ENCODE assay signal across 23 cellular contexts in the genomic region with DNA sequence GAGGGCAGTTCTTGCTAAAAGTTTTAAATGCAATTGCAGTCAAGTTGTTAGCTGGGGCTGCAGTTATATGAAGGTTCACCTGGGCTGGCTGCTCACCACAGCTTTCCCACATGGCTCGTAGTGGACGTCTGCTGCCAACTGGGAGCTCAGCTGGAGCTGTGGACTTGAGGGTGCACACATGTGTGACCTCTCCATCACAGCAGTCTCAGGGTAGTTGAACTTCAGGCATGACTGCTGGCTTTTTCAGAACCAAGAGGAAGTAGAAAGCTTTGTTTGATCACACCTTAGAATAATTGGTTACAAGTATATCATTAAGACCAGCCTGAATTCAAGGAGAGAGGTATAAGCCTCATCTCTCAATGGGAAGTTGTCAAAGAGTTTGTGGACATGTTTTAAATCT.
DNase-seq lines count a peak whose midpoint lies in the region; ATAC-seq, FAIRE-seq and TF ChIP-seq lines count a peak whose summit lies in the region.
"Had no signal": no experiment of that assay in that cellular context is flagged by ENCODE, and none has a peak within 500 bp of the region (broad histone marks: within the 10 kb centered on the region; RNA-seq: fewer than 3 reads in every experiment).

No MANE protein-coding gene starts in this region.

- H2AFZ ChIP-seq in SU-DHL-6 (ENCODE audit: low read depth, low read length, severe bottlenecking): no peak overlapping the region

- H3K36me3 ChIP-seq in SU-DHL-6 (ENCODE audit: low read length) (no peaks in the 10 kb centered on the region), right atrium auricular region (no peaks in the 10 kb centered on the region)
- H3K36me3 ChIP-seq: cardiac muscle cell, heart left ventricle had no signal

- no peaks in the 10 kb centered on the region for H3K9me2 ChIP-seq in SU-DHL-6 (replicated peaks; ENCODE audit: insufficient read depth, low read length)

- H3K4me2 ChIP-seq in SU-DHL-6 (ENCODE audit: low read depth, low read length, poor library complexity, severe bottlenecking): peak overlapping the region; percentile 14

- H3K9ac ChIP-seq in SU-DHL-6 (ENCODE audit: low read length): no peak overlapping the region

- H3K4me3 ChIP-seq in GM12865 (ENCODE audit: low read depth, low read length) (no peak overlapping the region), SU-DHL-6 (ENCODE audit: insufficient read depth, low read length, poor library complexity, severe bottlenecking) (no peak overlapping the region), right atrium auricular region (no peak overlapping the region)
- H3K4me3 ChIP-seq: cardiac muscle cell, heart left ventricle had no signal

- H3K27me3 ChIP-seq in SU-DHL-6 (ENCODE audit: low read length) (no peaks in the 10 kb centered on the region), right atrium auricular region (no peaks in the 10 kb centered on the region)
- H3K27me3 ChIP-seq: cardiac muscle cell, heart left ventricle had no signal

- no peaks in the 10 kb centered on the region for H3K4me1 ChIP-seq in right atrium auricular region
- H3K4me1 ChIP-seq: heart left ventricle had no signal

- H3F3A ChIP-seq in SU-DHL-6 (ENCODE audit: insufficient read depth): 0 out of 2 replicates have a peak, but pooled peaks cover 3% of the 10 kb centered on the region

- H3K9me3 Mint-ChIP-seq in nephron progenitor cell: no peaks in the 10 kb centered on the region
- H3K9me3 Mint-ChIP-seq: activated naive CD4-positive, alpha-beta T cell treated with anti-CD3 and anti-CD28 coated beads for 36 hours had no signal

- no peaks in the 10 kb centered on the region for H4K20me1 ChIP-seq in SU-DHL-6 (ENCODE audit: low read depth, low read length)

- TF ChIP-seq CTCF in GM12865 (IDR thresholded peaks at IDR 0.05; ENCODE audit: insufficient read depth, low read depth, low read length, missing control alignments) (no peak), SU-DHL-6 (IDR thresholded peaks at IDR 0.05; ENCODE audit: insufficient read depth, low read length, poor library complexity, severe bottlenecking) (no peak), right atrium auricular region (IDR thresholded peaks at IDR 0.05) (no peak), nephron progenitor cell (IDR thresholded peaks at IDR 0.05) (no peak)

- H3K9me3 ChIP-seq in SU-DHL-6 (ENCODE audit: insufficient read depth, low read length) (no peaks in the 10 kb centered on the region), right atrium auricular region (no peaks in the 10 kb centered on the region)
- H3K9me3 ChIP-seq: heart left ventricle had no signal

- H3K4me1 Mint-ChIP-seq in nephron progenitor cell: no peaks in the 10 kb centered on the region
- H3K4me1 Mint-ChIP-seq: activated CD4-positive, alpha-beta memory T cell treated with anti-CD3 and anti-CD28 coated beads, Interleukin-2, amount 10 ng/mL, durations not matched to agents 7 days and 5 days had no signal

- no peak overlapping the region for H3K27ac ChIP-seq in SU-DHL-6 (ENCODE audit: low read depth, low read length)
- H3K27ac ChIP-seq in right atrium auricular region: no peak overlapping the region
- H3K27ac ChIP-seq: cardiac muscle cell, heart left ventricle had no signal

- no peaks in the 10 kb centered on the region for H3K36me3 Mint-ChIP-seq in nephron progenitor cell (ENCODE audit: low read depth)

- peak; percentile 38 for ATAC-seq in HG02943 (IDR thresholded peaks at IDR 0.05; ENCODE audit: low read depth, unreplicated experiment)
- ATAC-seq in HG02840 (IDR thresholded peaks at IDR 0.05; ENCODE audit: low FRiP score, unreplicated experiment): no peak
- ATAC-seq: heart left ventricle had no signal

- peak; percentile 16 for DNase-seq in GM12865 (ENCODE audit: low read depth)
- no peak for DNase-seq in GM19239 (ENCODE audit: insufficient read length, low spot score)
- no peak for DNase-seq in H4 (ENCODE audit: low spot score)
- DNase-seq in right atrium auricular region (ENCODE audit: low spot score): no peak
- DNase-seq in nephron progenitor cell: no peak
- DNase-seq: activated CD4-positive, alpha-beta memory T cell treated with anti-CD3 and anti-CD28 coated beads, Interleukin-2, amount 10 ng/mL, durations not matched to agents 7 days and 5 days; activated naive CD4-positive, alpha-beta T cell treated with anti-CD3 and anti-CD28 coated beads for 36 hours; CD4-positive, alpha-beta T cell; dermis blood vessel endothelial cell; heart left ventricle; midbrain; NCI-H1930; NCI-H345; NK-92 treated with Interleukin-12 subunit alpha and Interleukin-12 subunit beta, amount 100 ng/mL, for 24 hours; stimulated activated CD4-positive, alpha-beta T cell treated with anti-CD3 and anti-CD28 coated beads, Interleukin-2, amount 100 ng/mL, for 24 hours; stimulated activated naive CD4-positive, alpha-beta T cell treated with Interleukin-2 at 50 U/mL for 16 hours; T1000 had no signal

- H3K4me3 Mint-ChIP-seq in nephron progenitor cell: no peak overlapping the region
- H3K4me3 Mint-ChIP-seq: activated CD4-positive, alpha-beta memory T cell treated with anti-CD3 and anti-CD28 coated beads, Interleukin-2, amount 10 ng/mL, durations not matched to agents 7 days and 5 days; activated naive CD4-positive, alpha-beta T cell treated with anti-CD3 and anti-CD28 coated beads for 36 hours; CD4-positive, alpha-beta T cell had no signal

- FAIRE-seq in GM19239 (lab: Jason Lieb, UNC): peak; percentile 90
- FAIRE-seq: HTR-8/SVneo had no signal

- H3K27ac Mint-ChIP-seq in nephron progenitor cell: no peak overlapping the region
- H3K27ac Mint-ChIP-seq: activated CD4-positive, alpha-beta memory T cell treated with anti-CD3 and anti-CD28 coated beads, Interleukin-2, amount 10 ng/mL, durations not matched to agents 7 days and 5 days; activated naive CD4-positive, alpha-beta T cell treated with anti-CD3 and anti-CD28 coated beads for 36 hours; CD4-positive, alpha-beta T cell; progenitor cell of endocrine pancreas had no signal

- no peaks in the 10 kb centered on the region for H3K27me3 Mint-ChIP-seq in nephron progenitor cell (ENCODE audit: low read depth, poor library complexity)
- H3K27me3 Mint-ChIP-seq: activated CD4-positive, alpha-beta memory T cell treated with anti-CD3 and anti-CD28 coated beads, Interleukin-2, amount 10 ng/mL, durations not matched to agents 7 days and 5 days; CD4-positive, alpha-beta T cell had no signal

- no peaks in the 10 kb centered on the region for H3K79me2 ChIP-seq in SU-DHL-6 (ENCODE audit: insufficient read depth, low read length)
